36 cellular contexts compared by ENCODE assay signal in genomic region chr22:34115722-34116121, GRCh38.
"Had no signal": no experiment of that assay in that cellular context is flagged by ENCODE, and none has a peak within 500 bp of the region (broad histone marks: within the 10 kb centered on the region; RNA-seq: fewer than 3 reads in every experiment).

No MANE protein-coding gene starts in this region.

- H3K27ac Mint-ChIP-seq: activated B cell treated with CpG ODN at 0.5 μM for 24 hours; activated CD4-positive, alpha-beta memory T cell treated with anti-CD3 and anti-CD28 coated beads for 36 hours; activated naive CD4-positive, alpha-beta T cell treated with anti-CD3 and anti-CD28 coated beads for 36 hours; activated naive CD4-positive, alpha-beta T cell treated with anti-CD3 and anti-CD28 coated beads, Interleukin-2, amount 50 U/mL, for 72 hours; activated T-helper 1 cell treated with anti-CD3 and anti-CD28 coated beads, Interleukin-12 subunit alpha, Interleukin-12 subunit beta, Interleukin-2, Interleukin-4 antibody, amounts not matched to agents 30 ng/mL and 10 ng/mL and 1 ng/mL, durations not matched to agents 14 hours and 24 hours and 36 hours had no signal

- H3K4me3 ChIP-seq: adrenal gland, body of pancreas, breast epithelium, MG63, PC-9 had no signal

- H2AFZ ChIP-seq: PC-9 had no signal

- ATAC-seq: activated naive CD4-positive, alpha-beta T cell treated with anti-CD3 and anti-CD28 coated beads, Interleukin-2, amount 50 U/mL, for 72 hours; activated T-cell treated with anti-CD3 and anti-CD28 coated beads, Interleukin-2, amount 50 U/mL, for 4 hours; body of pancreas had no signal

- H3K4me1 ChIP-seq: adrenal gland, body of pancreas, breast epithelium had no signal

- DNase-seq: activated B cell treated with CpG ODN at 0.5 μM for 24 hours; activated CD4-positive, alpha-beta memory T cell treated with anti-CD3 and anti-CD28 coated beads for 36 hours; activated CD4-positive, alpha-beta T cell treated with anti-CD3 and anti-CD28 coated beads for 4 hours; activated CD4-positive, alpha-beta T cell treated with anti-CD3 and anti-CD28 coated beads, Interleukin-2, amount 50 U/mL, for 1 hour; activated CD4-positive, CD25-positive, alpha-beta regulatory T cell treated with anti-CD3 and anti-CD28 coated beads, Interleukin-2, amount 50 U/mL, for 72 hours; activated CD8-positive, alpha-beta memory T cell treated with anti-CD3 and anti-CD28 coated beads, Interleukin-2, amount 50 U/mL, for 4 hours; activated gamma-delta T cell treated with Interleukin-2 at 50 U/mL for 16 hours; activated naive CD4-positive, alpha-beta T cell treated with anti-CD3 and anti-CD28 coated beads for 36 hours; activated T-cell treated with anti-CD3 and anti-CD28 coated beads for 4 hours; activated T-cell treated with anti-CD3 and anti-CD28 coated beads, Interleukin-2, amount 50 U/mL, for 4 hours; adrenal gland; body of pancreas; Karpas-422; KBM-7; MG63; NCI-H1092; NCI-H1436 treated with DMSO at 0.1 percent for 48 hours; NCI-H1694 treated with DMSO at 0.1 percent for 48 hours; NCI-H2029; NCI-H2107; NCI-H2171; NCI-H510A; NCI-H526; NCI-H748 treated with DMSO at 0.1 percent for 48 hours; NK-92 treated with Interleukin-12 subunit alpha and Interleukin-12 subunit beta, amount 100 ng/mL, for 24 hours; PC-9; Right ventricle myocardium superior; SW 1271; T-helper 1 cell; T-helper 2 cell; T-helper 9 cell had no signal

- H3K27ac ChIP-seq: adrenal gland, body of pancreas, breast epithelium, PC-9, VCaP had no signal

- H3K27me3 Mint-ChIP-seq: activated CD4-positive, alpha-beta memory T cell treated with anti-CD3 and anti-CD28 coated beads for 36 hours had no signal

- H3K27me3 ChIP-seq: adrenal gland, body of pancreas, breast epithelium, MG63 had no signal

- H3K4me1 Mint-ChIP-seq: activated B cell treated with CpG ODN at 0.5 μM for 24 hours had no signal

- H3K9me3 Mint-ChIP-seq: activated T-helper 1 cell treated with anti-CD3 and anti-CD28 coated beads, Interleukin-12 subunit alpha, Interleukin-12 subunit beta, Interleukin-2, Interleukin-4 antibody, amounts not matched to agents 30 ng/mL and 10 ng/mL and 1 ng/mL, durations not matched to agents 14 hours and 24 hours and 36 hours had no signal

- H3K4me3 Mint-ChIP-seq: activated B cell treated with CpG ODN at 0.5 μM for 24 hours; activated CD4-positive, alpha-beta memory T cell treated with anti-CD3 and anti-CD28 coated beads for 36 hours; activated naive CD4-positive, alpha-beta T cell treated with anti-CD3 and anti-CD28 coated beads for 36 hours; activated T-cell treated with anti-CD3 and anti-CD28 coated beads, Interleukin-2, amount 50 U/mL, for 4 hours; activated T-helper 1 cell treated with anti-CD3 and anti-CD28 coated beads, Interleukin-12 subunit alpha, Interleukin-12 subunit beta, Interleukin-2, Interleukin-4 antibody, amounts not matched to agents 30 ng/mL and 10 ng/mL and 1 ng/mL, durations not matched to agents 14 hours and 24 hours and 36 hours had no signal

- H3K4me2 ChIP-seq: PC-9 had no signal

- H3K9me3 ChIP-seq: adrenal gland, body of pancreas, breast epithelium, MG63 had no signal

- FAIRE-seq: astrocyte had no signal

- H3K36me3 ChIP-seq: adrenal gland, breast epithelium, MG63 had no signal

- H3K36me3 Mint-ChIP-seq: activated CD4-positive, alpha-beta memory T cell treated with anti-CD3 and anti-CD28 coated beads for 36 hours; activated naive CD4-positive, alpha-beta T cell treated with anti-CD3 and anti-CD28 coated beads, Interleukin-2, amount 50 U/mL, for 72 hours had no signal
